Comparison of ENCODE assay signal across 8 cellular contexts in the genomic region with DNA sequence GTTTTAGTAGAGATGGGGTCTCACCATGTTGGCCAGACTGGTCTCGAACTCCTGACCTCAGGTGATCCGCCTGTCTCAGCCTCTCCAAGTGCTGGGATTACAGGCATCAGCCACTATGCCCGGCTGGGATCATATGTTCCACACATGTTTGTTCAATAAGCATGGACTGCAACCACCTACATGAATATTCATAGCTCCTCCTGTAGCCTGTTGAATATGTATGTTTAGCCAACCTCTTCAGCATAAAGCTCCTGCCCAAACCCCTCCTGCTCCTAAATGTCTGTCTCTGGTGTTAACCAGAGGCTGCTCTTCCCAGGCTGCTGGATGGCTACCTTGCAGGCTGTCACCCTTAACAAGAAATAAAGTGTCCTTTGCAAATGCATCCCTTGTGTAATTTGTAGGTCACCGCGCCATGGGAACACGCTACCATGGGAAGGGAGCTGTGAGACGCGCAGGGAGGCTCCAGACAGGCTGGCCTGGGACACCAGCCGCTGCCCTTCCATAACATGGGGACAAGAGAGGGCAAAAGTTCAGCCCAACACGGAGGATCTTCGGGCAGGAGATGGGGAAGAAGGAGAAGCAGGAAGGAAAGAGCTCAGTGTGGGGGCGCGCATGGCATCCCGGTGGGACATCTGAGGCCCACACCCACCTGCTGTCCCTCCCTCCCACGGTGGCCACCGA. TPM values are rescaled to one million over a fixed set of nuclear protein-coding genes. Genes with fewer than 3 reads are reported as not detected.
DNase-seq lines count a peak whose midpoint lies in the region; ATAC-seq and TF ChIP-seq lines count a peak whose summit lies in the region.
"Not testable (repeated sequence)": the region's sequence is repeated elsewhere in the genome, so short reads cannot be mapped to it uniquely, and the experiment has no call there.

No MANE protein-coding gene starts in this region.

- intact Hi-C loops in body of pancreas (cut with DNase I), result not testable (repeated sequence)

- peak; percentile 2 for ATAC-seq in GM19025 (IDR thresholded peaks at IDR 0.05; ENCODE audit: low read depth, unreplicated experiment)
- ATAC-seq in WTC11, result peak; percentile 2; the same call in 1 of the 2 replicates
- peak; percentile 4 for ATAC-seq in body of pancreas
- ATAC-seq in gastroesophageal sphincter, result not testable (repeated sequence)

- not testable (repeated sequence) for H3K36me3 Mint-ChIP-seq in IgD-negative memory B cell
- peaks cover 12% of the 10 kb centered on the region for H3K36me3 Mint-ChIP-seq in WTC11

- H3K4me3 Mint-ChIP-seq in IgD-negative memory B cell (peak overlapping the region; percentile 77 to 99 (median 96)), WTC11 (peak overlapping the region; percentile 81)

- TF ChIP-seq POLR2A in body of pancreas (IDR thresholded peaks at IDR 0.05); gastroesophageal sphincter (IDR thresholded peaks at IDR 0.05): not testable (repeated sequence)

- H3K9ac ChIP-seq in skeletal muscle satellite cell (ENCODE audit: low read depth, low read length), result not testable (repeated sequence)

- CTCF ChIA-PET in WTC11 (lab: Charles Lee), result interaction anchor here (0.8 to 1.6 kb wide), 6 partner anchors 17 to 291 kb away, joined by 3 to 9 read pairs (median 6); no protein-coding TSS in a partner anchor

- peaks cover 10 to 35% (median 31%) of the 10 kb centered on the region in 3 donors for H3K4me1 Mint-ChIP-seq in IgD-negative memory B cell
- peaks cover 61% of the 10 kb centered on the region for H3K4me1 Mint-ChIP-seq in WTC11

- WGBS in body of pancreas, 2 donors, result 69 to 75% methylated on average over 14 to 16 of the region's 16 CpGs
- 74% methylated on average over 6 of the region's 16 CpGs; no CpG with 5 or more reads in 1 of the 2 donors for WGBS in gastroesophageal sphincter (ENCODE audit: low coverage in 1 of 2), 2 donors

- not testable (repeated sequence) for H3K9me3 ChIP-seq in body of pancreas; gastroesophageal sphincter; mononuclear cell (ENCODE audit: low read depth, low read length); skeletal muscle satellite cell (replicated peaks; ENCODE audit: low read length)

- not testable (repeated sequence) for TF ChIP-seq CTCF in AG10803 (conservative IDR thresholded peaks at IDR 0.05; ENCODE audit: low read length); WTC11 (IDR thresholded peaks at IDR 0.05); body of pancreas (IDR thresholded peaks at IDR 0.05); gastroesophageal sphincter (IDR thresholded peaks at IDR 0.05)

- peak overlapping the region; percentile 61 for H3K4me2 ChIP-seq in skeletal muscle satellite cell (ENCODE audit: low read length)

- not testable (repeated sequence) for H3K27me3 ChIP-seq in body of pancreas; gastroesophageal sphincter; mononuclear cell (ENCODE audit: insufficient read depth, low read length); skeletal muscle satellite cell (ENCODE audit: control insufficient read depth, insufficient read depth, low read length)

- H3K27me3 Mint-ChIP-seq in IgD-negative memory B cell; WTC11 (ENCODE audit: low read depth): not testable (repeated sequence)

- not testable (repeated sequence) for H3K36me3 ChIP-seq in body of pancreas (replicated peaks in 1 of 2; ENCODE audit: insufficient read depth in 1 of 2, low read depth in 2 of 2); skeletal muscle satellite cell (ENCODE audit: insufficient read depth, low read length)
- peaks cover 0 to 29% of the 10 kb centered on the region in 2 donors for H3K36me3 ChIP-seq in gastroesophageal sphincter

- H3K4me3 ChIP-seq in AG10803 (ENCODE audit: low read length); body of pancreas: not testable (repeated sequence)
- peak overlapping the region in 1 of 2 donors; percentile 47 for H3K4me3 ChIP-seq in gastroesophageal sphincter
- peak overlapping the region; percentile 15 for H3K4me3 ChIP-seq in mononuclear cell (ENCODE audit: low read length)
- peak overlapping the region; percentile 32 for H3K4me3 ChIP-seq in skeletal muscle satellite cell (ENCODE audit: low read length)

- H3K9me3 Mint-ChIP-seq in IgD-negative memory B cell, WTC11: not testable (repeated sequence)

- peak overlapping the region in 3 of 4 donors; percentile 54 to 77 (median 73) for H3K27ac ChIP-seq in body of pancreas
- H3K27ac ChIP-seq in gastroesophageal sphincter, result peak overlapping the region in 3 of 4 donors; percentile 68 to 77 (median 76)

- not testable (repeated sequence) for H3K4me1 ChIP-seq in body of pancreas; skeletal muscle satellite cell (ENCODE audit: control insufficient read depth, insufficient read depth, low read length)
- H3K4me1 ChIP-seq in gastroesophageal sphincter (peaks cover 0 to 27% (median 3%) of the 10 kb centered on the region in 3 donors), mononuclear cell (ENCODE audit: insufficient read depth, low read length) (peaks cover 41% of the 10 kb centered on the region)

- POLR2A ChIA-PET in WTC11 (lab: Charles Lee), result interaction anchor here (0.5 to 0.6 kb wide), 2 partner anchors 28 to 94 kb away, joined by 3 to 6 read pairs; no protein-coding TSS in a partner anchor

- TF ChIP-seq EP300 in gastroesophageal sphincter (IDR thresholded peaks at IDR 0.05), result not testable (repeated sequence)

- peak overlapping the region; percentile 64 to 96 (median 95) for H3K27ac Mint-ChIP-seq in IgD-negative memory B cell
- H3K27ac Mint-ChIP-seq in WTC11, result peak overlapping the region; percentile 99

- DNase-seq in AG10803 (ENCODE audit: low read depth), result peak; percentile 27
- DNase-seq in WTC11 (ENCODE audit: low spot score); body of pancreas: not testable (repeated sequence)

TF ChIP-seq in WTC11, 78 proteins besides CTCF, POLR2A, EP300 and RAD21:
- TF ChIP-seq ZNF121 (CRISPR knock-in tag; IDR thresholded peaks at IDR 0.05) (peak; percentile 79), CBFB (CRISPR knock-in tag; IDR thresholded peaks at IDR 0.05; ENCODE audit: low read depth) (0 out of 2 replicates have a peak, but pooled peaks have one; percentile 75), ZBTB21 (CRISPR knock-in tag; IDR thresholded peaks at IDR 0.05; ENCODE audit: borderline replicate concordance) (0 out of 2 replicates have a peak, but pooled peaks have one; percentile 30)

RNA-seq across cellular contexts. Expression of gene APOBEC3D, which starts 0.8 kb away (rescaled TPM):
- polyA plus RNA-seq in IgD-negative memory B cell, result 22.0 TPM
- total RNA-seq in WTC11 (2021) (5.4 to 10.6 TPM (median 7.0 TPM) in 3 replicates), body of pancreas (not detected), gastroesophageal sphincter (1 to 10 TPM in 3 of 4 donors, not detected in 1; 1.1 to 5.3 (median 1.2) TPM), mononuclear cell (2.5 TPM)
- 2.0 and 2.3 TPM in 2 replicates for total RNA-seq in skeletal muscle satellite cell (2012; rRNA removed)

RNA-seq across cellular contexts. Expression of gene APOBEC3C, which starts 6.1 kb away (rescaled TPM):
- 268 TPM for polyA plus RNA-seq in IgD-negative memory B cell
- total RNA-seq in WTC11 (2021) (33.4 to 40.4 TPM (median 39.4 TPM) in 3 replicates), body of pancreas (1 to 10 TPM; 2.6 to 6.7 TPM), gastroesophageal sphincter (10 to 100 TPM in 3 of 4 donors, 1 to 10 TPM in 1; 7.9 to 14.0 (median 11.8) TPM), mononuclear cell (9.2 TPM)
- 8.5 and 13.2 TPM in 2 replicates for total RNA-seq in skeletal muscle satellite cell (2012; rRNA removed)

RNA-seq across cellular contexts. Expression of gene APOBEC3F, which starts 20.6 kb away (rescaled TPM):
- 33.0 TPM for polyA plus RNA-seq in IgD-negative memory B cell
- total RNA-seq in WTC11 (2021) (8.7 to 13.1 TPM (median 11.0 TPM) in 3 replicates), body of pancreas (under 1 TPM; 0.52 to 0.99 TPM), gastroesophageal sphincter (1 to 10 TPM in 2 of 4 donors, under 1 TPM in 2; 0.57 to 4.0 (median 1.9) TPM), mononuclear cell (0.94 TPM)
- 2.8 and 4.6 TPM in 2 replicates for total RNA-seq in skeletal muscle satellite cell (2012; rRNA removed)

RNA-seq across cellular contexts. Expression of gene APOBEC3B, which starts 38.0 kb away (rescaled TPM):
- polyA plus RNA-seq in IgD-negative memory B cell, result 7.0 TPM
- total RNA-seq in WTC11 (2021) (4.0 to 7.5 TPM (median 6.4 TPM) in 3 replicates), body of pancreas (1 to 10 TPM in 1 of 2 donors, not detected in 1; 2.1 TPM), gastroesophageal sphincter (not detected), mononuclear cell (0.31 TPM)
- total RNA-seq in skeletal muscle satellite cell (2012; rRNA removed), result 2.3 and 2.8 TPM in 2 replicates

RNA-seq across cellular contexts. Expression of gene APOBEC3G, which starts 57.0 kb away (rescaled TPM):
- polyA plus RNA-seq in IgD-negative memory B cell, result 90.7 TPM
- 1.8 to 2.2 TPM (median 2.1 TPM) in 3 replicates for total RNA-seq in WTC11 (2021)
- total RNA-seq in body of pancreas, result 1 to 10 TPM; 5.4 to 6.3 TPM
- total RNA-seq in gastroesophageal sphincter, result 1 to 10 TPM; 3.2 to 8.3 (median 7.3) TPM
- 31.3 TPM for total RNA-seq in mononuclear cell
- 7.0 and 16.2 TPM in 2 replicates for total RNA-seq in skeletal muscle satellite cell (2012; rRNA removed)
